ENCODE assay signal across 12 cellular contexts in the genomic region with DNA sequence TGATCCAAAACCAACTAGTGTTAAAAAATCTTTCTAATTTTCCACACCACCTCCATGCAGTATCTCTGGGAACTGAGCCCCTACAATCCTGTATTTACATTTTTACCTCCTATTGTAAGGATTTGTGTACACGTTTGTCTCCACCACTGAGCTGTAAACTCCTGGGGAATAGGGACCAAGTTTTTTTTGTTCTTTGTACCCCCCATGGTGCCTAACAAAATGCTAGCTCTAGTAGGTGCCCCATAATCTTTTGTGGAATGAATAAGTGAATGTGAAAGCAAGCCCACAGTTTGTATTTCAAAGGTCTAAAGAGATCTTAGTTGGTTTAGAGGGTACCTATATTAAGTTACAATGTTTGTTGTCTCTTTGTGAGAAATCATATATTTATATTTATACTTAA. TPM values are rescaled to one million over a fixed set of nuclear protein-coding genes. Genes with fewer than 3 reads are reported as not detected.
A peak's percentile ranks its signal among the peaks of the same experiment; 100 is the strongest.
DNase-seq lines count a peak whose midpoint lies in the region; ATAC-seq and TF ChIP-seq lines count a peak whose summit lies in the region.
"Had no signal": no experiment of that assay in that cellular context is flagged by ENCODE, and none has a peak within 500 bp of the region (broad histone marks: within the 10 kb centered on the region; RNA-seq: fewer than 3 reads in every experiment).

No MANE protein-coding gene starts in this region.

- H3K9ac ChIP-seq in HUES6 (ENCODE audit: low read length), result peak overlapping the region; percentile 91

- H3K4me3 ChIP-seq in HUES6 (ENCODE audit: low read depth, low read length), result peak overlapping the region; percentile 94
- no peak overlapping the region for H3K4me3 ChIP-seq in body of pancreas
- H3K4me3 ChIP-seq in lower lobe of right lung, result peak overlapping the region; percentile 84
- H3K4me3 ChIP-seq in stomach, result peak overlapping the region; percentile 69 to 76 (median 75)

- peaks cover 15% of the 10 kb centered on the region for H3K4me1 Mint-ChIP-seq in activated naive CD4-positive, alpha-beta T cell treated with anti-CD3 and anti-CD28 coated beads for 36 hours (ENCODE audit: low read depth)

- TF ChIP-seq EP300 in stomach (IDR thresholded peaks at IDR 0.05), result no peak

- H3K27ac ChIP-seq in HUES6 (ENCODE audit: low read depth, low read length) (no peak overlapping the region), body of pancreas (peak overlapping the region; percentile 50 to 92 (median 90)), lower lobe of right lung (peak overlapping the region; percentile 79), stomach (peak overlapping the region in 3 of 5 donors; percentile 91 to 92 (median 91))
- H3K27ac ChIP-seq: HL-60 had no signal

- H3K9me3 ChIP-seq in HUES6 (ENCODE audit: control insufficient read depth, insufficient read depth, low read depth, low read length) (no peaks in the 10 kb centered on the region), body of pancreas (no peaks in the 10 kb centered on the region), lower lobe of right lung (no peaks in the 10 kb centered on the region), stomach (no peaks in the 10 kb centered on the region)

- DNase-seq in body of pancreas (no peak), lower lobe of right lung (no peak), stomach (no peak), NCI-H1105 (lab: John Stamatoyannopoulos, UW) (no peak)
- DNase-seq in activated naive CD4-positive, alpha-beta T cell treated with anti-CD3 and anti-CD28 coated beads for 36 hours, result no peak
- DNase-seq in activated effector memory CD4-positive, alpha-beta T cell treated with anti-CD3 and anti-CD28 coated beads, Interleukin-2, amount 50 U/mL, for 16 hours, result no peak
- DNase-seq: activated T-cell treated with anti-CD3 and anti-CD28 coated beads, Interleukin-2, amount 50 U/mL, for 48 hours; stimulated activated CD8-positive, alpha-beta memory T cell treated with anti-CD3 and anti-CD28 coated beads, Interleukin-4, amount 100 ng/mL, for 48 hours had no signal

- TF ChIP-seq POLR2A in body of pancreas (IDR thresholded peaks at IDR 0.05) (no peak), stomach (IDR thresholded peaks at IDR 0.05) (no peak)

- H3K27me3 ChIP-seq in HUES6 (ENCODE audit: control insufficient read depth, insufficient read depth, low read length), result peaks cover 92% of the 10 kb centered on the region
- no peaks in the 10 kb centered on the region for H3K27me3 ChIP-seq in body of pancreas
- H3K27me3 ChIP-seq in lower lobe of right lung (ENCODE audit: low read depth), result no peaks in the 10 kb centered on the region
- H3K27me3 ChIP-seq in stomach, result peaks cover 0 to 5% (median 0%) of the 10 kb centered on the region in 3 donors

- ATAC-seq in body of pancreas (no peak), lower lobe of right lung (no peak), HG02840 (IDR thresholded peaks at IDR 0.05; ENCODE audit: low FRiP score, unreplicated experiment) (no peak)

- CTCF ChIA-PET in activated naive CD4-positive, alpha-beta T cell treated with anti-CD3 and anti-CD28 coated beads for 36 hours (lab: Charles Lee), result no interaction called here

- intact Hi-C loops in body of pancreas (cut with DNase I) (no loop called here), lower lobe of right lung (cut with DNase I) (no loop called here), stomach (cut with DNase I; ENCODE audit: low total_unique reads) (loop anchor here (10.0 kb wide), 2 partner anchors 68 to 108 kb away; no protein-coding TSS in a partner anchor)
- intact Hi-C loops in activated naive CD4-positive, alpha-beta T cell treated with anti-CD3 and anti-CD28 coated beads for 36 hours (cut with micrococcal nuclease), result no loop called here

- peaks cover 44% of the 10 kb centered on the region for H3K27me3 Mint-ChIP-seq in activated naive CD4-positive, alpha-beta T cell treated with anti-CD3 and anti-CD28 coated beads for 36 hours (ENCODE audit: low read depth)

- no peak overlapping the region for H3K27ac Mint-ChIP-seq in activated naive CD4-positive, alpha-beta T cell treated with anti-CD3 and anti-CD28 coated beads for 36 hours
- H3K27ac Mint-ChIP-seq: T-helper 2 cell treated with Interferon-gamma antibody and Interleukin-4, amounts not matched to agents 5 μg/mL and 100 μg/mL, for 36 hours had no signal

- WGBS in body of pancreas, 2 donors, result 42 to 54% methylated on average over 1 of the region's 1 CpG
- 14 to 36% (median 23%) methylated on average over 1 of the region's 1 CpG for WGBS in stomach, 5 donors

- H3K36me3 ChIP-seq in HUES6 (ENCODE audit: control insufficient read depth, insufficient read depth, low read length) (no peaks in the 10 kb centered on the region; the same call in 1 of the 2 replicates), body of pancreas (replicated peaks in 1 of 2; ENCODE audit: insufficient read depth in 1 of 2, low read depth in 2 of 2) (no peaks in the 10 kb centered on the region), lower lobe of right lung (no peaks in the 10 kb centered on the region), stomach (no peaks in the 10 kb centered on the region)

- H3K4me3 Mint-ChIP-seq in activated naive CD4-positive, alpha-beta T cell treated with anti-CD3 and anti-CD28 coated beads for 36 hours, result no peak overlapping the region
- H3K4me3 Mint-ChIP-seq: T-helper 2 cell treated with Interferon-gamma antibody and Interleukin-4, amounts not matched to agents 5 μg/mL and 100 μg/mL, for 36 hours had no signal

- TF ChIP-seq CTCF in body of pancreas (IDR thresholded peaks at IDR 0.05) (no peak), lower lobe of right lung (IDR thresholded peaks at IDR 0.05) (no peak), stomach (IDR thresholded peaks at IDR 0.05) (no peak)

- H3K9me3 Mint-ChIP-seq in activated naive CD4-positive, alpha-beta T cell treated with anti-CD3 and anti-CD28 coated beads for 36 hours, result no peaks in the 10 kb centered on the region
- H3K9me3 Mint-ChIP-seq: T-helper 2 cell treated with Interferon-gamma antibody and Interleukin-4, amounts not matched to agents 5 μg/mL and 100 μg/mL, for 36 hours had no signal

- H3K4me1 ChIP-seq in HUES6 (ENCODE audit: control insufficient read depth, insufficient read depth, low read length) (peaks cover 26% of the 10 kb centered on the region), body of pancreas (peaks cover 16% of the 10 kb centered on the region), lower lobe of right lung (peaks cover 9% of the 10 kb centered on the region), stomach (peaks cover 0 to 29% (median 27%) of the 10 kb centered on the region in 4 donors)

- H3K36me3 Mint-ChIP-seq in activated naive CD4-positive, alpha-beta T cell treated with anti-CD3 and anti-CD28 coated beads for 36 hours (ENCODE audit: low read depth), result no peaks in the 10 kb centered on the region

RNA-seq across cellular contexts. Expression of a gene that starts 0.9 kb away (rescaled TPM):
- total RNA-seq in body of pancreas, result 10 to 100 TPM; 39.6 to 73.4 TPM
- total RNA-seq in lower lobe of right lung, result 85.2 TPM
- 100 to 1,000 TPM in 2 of 5 donors, 10 to 100 TPM in 3; 56.2 to 194 (median 92.2) TPM for total RNA-seq in stomach
- polyA plus RNA-seq in stomach, result 10 to 100 TPM; 17.9 to 50.8 (median 37.9) TPM
- not detected for total RNA-seq in activated naive CD4-positive, alpha-beta T cell treated with anti-CD3 and anti-CD28 coated beads for 36 hours

Comparison
In these comparisons a context has a peak if more than half of its experiments do, and no peak if none do; other contexts are left out.
1. H3K4me3 ChIP-seq: peak in HUES6 (single experiment), lower lobe of right lung (single experiment) and stomach (4 of 4); none in body of pancreas (0 of 2).
2. RNA of a gene that starts 0.9 kb away (total RNA-seq): 56.2 to 194 TPM in stomach, 85.2 TPM in lower lobe of right lung (single experiment) and 39.6 to 73.4 TPM in body of pancreas; not detected in activated naive CD4-positive, alpha-beta T cell treated with anti-CD3 and anti-CD28 coated beads for 36 hours; every median in the first group is over 10 times any median in the second.